8 cellular contexts compared by ENCODE assay signal in genomic region chr1:40315239-40315794, GRCh38. TPM values are rescaled to one million over a fixed set of nuclear protein-coding genes. Genes with fewer than 3 reads are reported as not detected.
DNase-seq lines count a peak whose midpoint lies in the region; ATAC-seq, FAIRE-seq and TF ChIP-seq lines count a peak whose summit lies in the region.

No MANE protein-coding gene starts in this region.

- H3K4me1 ChIP-seq in A549, result no peaks in the 10 kb centered on the region

- H3K27ac ChIP-seq in A549, result peak overlapping the region in 1 of 2 experiments; percentile 79; a peak in 2 of 6 replicates

- H3K9me3 Mint-ChIP-seq in IgD-negative memory B cell (no peaks in the 10 kb centered on the region), natural killer cell (no peaks in the 10 kb centered on the region)
- H3K9me3 Mint-ChIP-seq in stimulated activated effector memory CD8-positive, alpha-beta T cell treated with anti-CD3 and anti-CD28 coated beads, Interleukin-12 subunit alpha, Interleukin-12 subunit beta, amount 100 ng/mL, for 72 hours, result no peaks in the 10 kb centered on the region

- DNase-seq in A549 (ENCODE audit: low read depth in 1 of 2, low spot score in 1 of 2) (peak; percentile 58 to 81), RPMI7951 (ENCODE audit: low read depth) (peak; percentile 68), fibroblast of the aortic adventitia (ENCODE audit: low read depth) (peak; percentile 83), natural killer cell (peak; percentile 80)
- DNase-seq in activated T-helper 9 cell treated with anti-CD3 and anti-CD28 coated beads, Interleukin-2, amount 50 U/mL, for 16 hours (ENCODE audit: low read depth), result peak; percentile 76
- peak; percentile 83 to 91 for DNase-seq in stimulated activated effector memory CD8-positive, alpha-beta T cell treated with anti-CD3 and anti-CD28 coated beads, Interleukin-12 subunit alpha, Interleukin-12 subunit beta, amount 100 ng/mL, for 72 hours (ENCODE audit: low spot score in 2 of 2)

- POLR2A ChIA-PET in A549 (lab: Yijun Ruan, JAX), result interaction anchor here (0.5 kb wide), 1 partner anchor 94 kb away, joined by 3 read pairs; no protein-coding TSS in a partner anchor

- H3K4me3 ChIP-seq in A549, result peak overlapping the region; percentile 28; the same call in 2 of the 3 replicates
- H3K4me3 ChIP-seq in fibroblast of the aortic adventitia (ENCODE audit: low read depth, low read length), result peak overlapping the region; percentile 28

- no peak for TF ChIP-seq EP300 in A549 (IDR thresholded peaks at IDR 0.05)

- TF ChIP-seq RAD21 in A549 (conservative IDR thresholded peaks at IDR 0.05 in 1 of 2, IDR thresholded peaks at IDR 0.05 in 1 of 2), result peak; percentile 42 to 48

- H3K27me3 Mint-ChIP-seq in IgD-negative memory B cell (peaks cover 11% of the 10 kb centered on the region), natural killer cell (ENCODE audit: low read depth in 2 of 2) (peaks cover 20% of the 10 kb centered on the region in 2 donors)

- intact Hi-C loops in natural killer cell (cut with micrococcal nuclease), result loop anchor here (5.0 kb wide), 3 partner anchors 58 to 163 kb away; partner anchors contain the start of gene ZMPSTE24

- CTCF ChIA-PET in A549 (lab: Yijun Ruan, JAX), result interaction anchor here (0.5 to 4.7 kb wide), 42 partner anchors 8 to 600 kb away, joined by 3 to 24 read pairs (median 3); partner anchors contain the start of gene ZMPSTE24

- H3K4me2 ChIP-seq in A549, result peak overlapping the region; percentile 64

- H3K36me3 Mint-ChIP-seq in IgD-negative memory B cell (no peaks in the 10 kb centered on the region), natural killer cell (no peaks in the 10 kb centered on the region)
- no peaks in the 10 kb centered on the region for H3K36me3 Mint-ChIP-seq in stimulated activated effector memory CD8-positive, alpha-beta T cell treated with anti-CD3 and anti-CD28 coated beads, Interleukin-12 subunit alpha, Interleukin-12 subunit beta, amount 100 ng/mL, for 72 hours

- H3K27ac Mint-ChIP-seq in IgD-negative memory B cell, result peak overlapping the region; percentile 39 to 92 (median 90)
- peak overlapping the region in 1 of 2 donors; percentile 75 for H3K27ac Mint-ChIP-seq in natural killer cell
- peak overlapping the region; percentile 84 for H3K27ac Mint-ChIP-seq in stimulated activated effector memory CD8-positive, alpha-beta T cell treated with anti-CD3 and anti-CD28 coated beads, Interleukin-12 subunit alpha, Interleukin-12 subunit beta, amount 100 ng/mL, for 72 hours

- ATAC-seq in A549, result peak; percentile 75 to 89
- ATAC-seq in GM18867 (IDR thresholded peaks at IDR 0.05; ENCODE audit: unreplicated experiment), result peak; percentile 51
- ATAC-seq in natural killer cell, result peak; percentile 83 to 93 (median 83)
- peak; percentile 78 for ATAC-seq in stimulated activated effector memory CD8-positive, alpha-beta T cell treated with anti-CD3 and anti-CD28 coated beads, Interleukin-12 subunit alpha, Interleukin-12 subunit beta, amount 100 ng/mL, for 72 hours

- peak; percentile 59 for TF ChIP-seq CTCF in A549 (IDR thresholded peaks at IDR 0.05)
- TF ChIP-seq CTCF in fibroblast of the aortic adventitia (IDR thresholded peaks at IDR 0.05; ENCODE audit: insufficient read depth, low read length), result peak; percentile 96
- TF ChIP-seq CTCF in natural killer cell (IDR thresholded peaks at IDR 0.05), result peak; percentile 90

- peaks cover 31 to 42% (median 33%) of the 10 kb centered on the region in 3 donors for H3K4me1 Mint-ChIP-seq in IgD-negative memory B cell
- H3K4me1 Mint-ChIP-seq in natural killer cell, result peaks cover 27 to 33% of the 10 kb centered on the region in 2 donors
- peaks cover 38% of the 10 kb centered on the region for H3K4me1 Mint-ChIP-seq in stimulated activated effector memory CD8-positive, alpha-beta T cell treated with anti-CD3 and anti-CD28 coated beads, Interleukin-12 subunit alpha, Interleukin-12 subunit beta, amount 100 ng/mL, for 72 hours

- no peaks in the 10 kb centered on the region for H3K9me3 ChIP-seq in A549

- no peak for FAIRE-seq in A549 (lab: Jason Lieb, UNC)

- no peak for TF ChIP-seq POLR2A in A549 (IDR thresholded peaks at IDR 0.05; ENCODE audit: low read length)

- 27% methylated on average over 14 of the region's 42 CpGs for WGBS in A549 (ENCODE audit: missing lambda C conversion rate)

- peak overlapping the region; percentile 74 to 95 (median 88) for H3K4me3 Mint-ChIP-seq in IgD-negative memory B cell
- peak overlapping the region; percentile 92 for H3K4me3 Mint-ChIP-seq in natural killer cell
- H3K4me3 Mint-ChIP-seq in stimulated activated effector memory CD8-positive, alpha-beta T cell treated with anti-CD3 and anti-CD28 coated beads, Interleukin-12 subunit alpha, Interleukin-12 subunit beta, amount 100 ng/mL, for 72 hours, result peak overlapping the region; percentile 85

TF ChIP-seq in A549, 52 proteins besides CTCF, POLR2A, EP300 and RAD21:
- TF ChIP-seq MAX (IDR thresholded peaks at IDR 0.05) (0 out of 2 replicates have a peak, but pooled peaks have one; percentile 31), SMC3 (IDR thresholded peaks at IDR 0.05) (peak; percentile 53), BCL3 (IDR thresholded peaks at IDR 0.05) (no peak), KDM5A (IDR thresholded peaks at IDR 0.05) (no peak), CHD2 (IDR thresholded peaks at IDR 0.05; ENCODE audit: low read length, partially characterized antibody) (no peak), FOXS1 (CRISPR knock-in tag; IDR thresholded peaks at IDR 0.05) (no peak), JUNB (IDR thresholded peaks at IDR 0.05) (no peak), KDM1A (IDR thresholded peaks at IDR 0.05; ENCODE audit: low read depth) (no peak), MYC (IDR thresholded peaks at IDR 0.05; ENCODE audit: borderline replicate concordance, low read length) (no peak), USF2 (IDR thresholded peaks at IDR 0.05) (no peak)

RNA-seq across cellular contexts. Expression of gene COL9A2, which starts 1.8 kb away (rescaled TPM):
- polyA plus RNA-seq in A549 (2011; rRNA removed) (0.08 and 0.16 TPM in 2 replicates), A549 (2017; fragmentation: RNase III; extraction: RNeasy Plus Mini Kit Qiagen cat#74134 plus additional on column Dnase treatment) (0.12 to 0.32 TPM (median 0.12 TPM) in 3 replicates), IgD-negative memory B cell (3.0 TPM)
- 0.15 and 0.21 TPM in 2 replicates for polyA plus RNA-seq in A549 (2012; cell fraction: cytosol; rRNA removed)
- 0.40 and 0.60 TPM in 2 replicates for polyA plus RNA-seq in A549 (2012; cell fraction: nucleus; rRNA removed)
- polyA minus RNA-seq in A549 (2011; rRNA and poly(A)+ RNA removed), result 0.17 TPM in 1 of 2 replicates, not detected in the other
- 0.12 and 0.68 TPM in 2 replicates for total RNA-seq in RPMI7951 (2014; rRNA removed; shearing (Covaris generic))
- total RNA-seq in fibroblast of the aortic adventitia (ENCODE audit: low replicate concordance) (1.8 and 7.0 TPM in 2 replicates), natural killer cell (1 to 10 TPM; 2.4 to 2.6 (median 2.5) TPM)

RNA-seq across cellular contexts. Expression of gene ZMPSTE24, which starts 57.3 kb away (rescaled TPM):
- polyA plus RNA-seq in A549 (2011; rRNA removed) (40.5 and 61.3 TPM in 2 replicates), A549 (2017; fragmentation: RNase III; extraction: RNeasy Plus Mini Kit Qiagen cat#74134 plus additional on column Dnase treatment) (41.0 to 44.3 TPM (median 41.9 TPM) in 3 replicates), IgD-negative memory B cell (22.9 TPM)
- polyA plus RNA-seq in A549 (2012; cell fraction: cytosol; rRNA removed), result 9.1 TPM in 2 replicates
- 5.5 and 8.3 TPM in 2 replicates for polyA plus RNA-seq in A549 (2012; cell fraction: nucleus; rRNA removed)
- 18.9 and 21.3 TPM in 2 replicates for polyA minus RNA-seq in A549 (2011; rRNA and poly(A)+ RNA removed)
- 51.7 and 61.9 TPM in 2 replicates for total RNA-seq in RPMI7951 (2014; rRNA removed; shearing (Covaris generic))
- total RNA-seq in fibroblast of the aortic adventitia (ENCODE audit: low replicate concordance) (41.0 and 103 TPM in 2 replicates), natural killer cell (10 to 100 TPM; 15.3 to 19.5 (median 19.3) TPM)

RNA-seq across cellular contexts. Expression of gene SMAP2, which starts 58.2 kb away (rescaled TPM):
- polyA plus RNA-seq in A549 (2011; rRNA removed) (7.7 and 8.3 TPM in 2 replicates), A549 (2017; fragmentation: RNase III; extraction: RNeasy Plus Mini Kit Qiagen cat#74134 plus additional on column Dnase treatment) (6.4 to 7.2 TPM (median 7.1 TPM) in 3 replicates), IgD-negative memory B cell (624 TPM)
- 3.7 and 5.0 TPM in 2 replicates for polyA plus RNA-seq in A549 (2012; cell fraction: cytosol; rRNA removed)
- polyA plus RNA-seq in A549 (2012; cell fraction: nucleus; rRNA removed), result 4.8 and 7.2 TPM in 2 replicates
- 7.4 and 11.1 TPM in 2 replicates for polyA minus RNA-seq in A549 (2011; rRNA and poly(A)+ RNA removed)
- total RNA-seq in RPMI7951 (2014; rRNA removed; shearing (Covaris generic)), result 23.6 and 24.4 TPM in 2 replicates
- total RNA-seq in fibroblast of the aortic adventitia (ENCODE audit: low replicate concordance) (5.4 and 27.4 TPM in 2 replicates), natural killer cell (100 to 1,000 TPM in 2 of 3 donors, 10 to 100 TPM in 1; 95.0 to 136 (median 127) TPM)
